25 cellular contexts compared by ENCODE assay signal in the genomic region with DNA sequence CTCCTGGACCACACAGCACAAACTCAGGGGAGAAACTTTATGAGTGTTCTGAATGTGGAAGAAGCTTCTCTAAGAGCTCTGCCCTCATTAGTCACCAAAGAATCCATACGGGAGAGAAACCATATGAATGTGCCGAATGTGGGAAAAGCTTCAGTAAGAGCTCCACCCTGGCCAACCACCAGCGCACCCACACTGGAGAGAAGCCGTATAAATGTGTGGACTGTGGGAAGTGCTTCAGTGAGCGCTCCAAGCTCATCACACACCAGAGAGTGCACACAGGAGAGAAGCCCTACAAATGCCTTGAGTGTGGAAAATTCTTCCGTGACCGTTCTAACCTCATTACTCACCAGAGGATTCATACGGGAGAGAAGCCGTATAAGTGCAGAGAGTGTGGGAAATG.
"Had no signal": no experiment of that assay in that cellular context is flagged by ENCODE, and none has a peak within 500 bp of the region (broad histone marks: within the 10 kb centered on the region; RNA-seq: fewer than 3 reads in every experiment).

No MANE protein-coding gene starts in this region.

- H3K27me3 ChIP-seq: cardiac muscle cell, colonic mucosa, dorsolateral prefrontal cortex, heart right ventricle, neutrophil, right lobe of liver, uterus had no signal

- DNase-seq: activated CD4-positive, alpha-beta T cell treated with anti-CD3 and anti-CD28 coated beads for 48 hours; activated CD4-positive, alpha-beta T cell treated with anti-CD3 and anti-CD28 coated beads, Interleukin-2, amount 50 U/mL, for 48 hours; activated CD8-positive, alpha-beta memory T cell treated with anti-CD3 and anti-CD28 coated beads for 24 hours; activated gamma-delta T cell; activated naive CD4-positive, alpha-beta T cell treated with anti-CD3 and anti-CD28 coated beads, Interleukin-2, amount 50 U/mL, for 16 hours; activated T-cell treated with anti-CD3 and anti-CD28 coated beads, Interleukin-2, amount 50 U/mL, for 1 hour; aorta; cerebellar nuclear complex; colonic mucosa; dorsolateral prefrontal cortex; effector memory CD4-positive, alpha-beta T cell; foreskin melanocyte; heart right ventricle; kidney glomerular epithelial cell; naive B cell; nephron progenitor cell; right lobe of liver; stimulated activated CD4-positive, alpha-beta T cell treated with anti-CD3 and anti-CD28 coated beads, Interleukin-2, amount 100 ng/mL, for 48 hours; stimulated activated naive CD8-positive, alpha-beta T cell treated with anti-CD3 and anti-CD28 coated beads, Interleukin-15, Interleukin-2, amounts not matched to agents 100 U/mL and 50 U/mL, for 24 hours; T-helper 9 cell; uterus; WERI-Rb-1 had no signal

- H3K36me3 ChIP-seq: neutrophil, uterus had no signal

- H3K4me1 ChIP-seq: colonic mucosa, heart right ventricle, right lobe of liver, uterus had no signal

- H3K27ac ChIP-seq: cardiac muscle cell, colonic mucosa, dorsolateral prefrontal cortex, heart right ventricle, neutrophil, right lobe of liver, uterus, WERI-Rb-1 had no signal

- H3K4me3 ChIP-seq: cardiac muscle cell, colonic mucosa, dorsolateral prefrontal cortex, heart right ventricle, lung, right lobe of liver, uterus had no signal
